16 cellular contexts compared by ENCODE assay signal in the genomic region with DNA sequence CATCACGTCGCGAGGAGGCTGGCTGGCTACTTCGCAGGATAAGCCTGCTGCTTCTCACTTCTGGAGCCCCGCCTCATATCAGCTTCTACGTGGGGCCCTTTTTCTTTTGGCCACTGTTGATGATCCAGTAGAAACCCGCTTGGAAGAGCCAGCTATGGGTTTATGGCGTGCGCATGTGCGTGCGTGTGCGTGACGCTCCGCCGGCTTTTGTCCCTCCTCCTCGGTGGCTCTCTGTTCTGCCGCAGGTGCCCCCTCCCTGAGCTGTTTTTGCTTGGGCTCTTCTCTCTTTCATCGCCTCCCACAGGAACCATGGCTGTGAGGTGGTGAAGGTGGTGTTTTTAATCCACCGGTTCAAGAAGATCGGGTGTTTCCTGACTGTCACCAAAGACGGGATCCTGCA. TPM values are rescaled to one million over a fixed set of nuclear protein-coding genes. Genes with fewer than 3 reads are reported as not detected.
A peak's percentile ranks its signal among the peaks of the same experiment; 100 is the strongest.
DNase-seq lines count a peak whose midpoint lies in the region; ATAC-seq and TF ChIP-seq lines count a peak whose summit lies in the region.
"Had no signal": no experiment of that assay in that cellular context is flagged by ENCODE, and none has a peak within 500 bp of the region (broad histone marks: within the 10 kb centered on the region; RNA-seq: fewer than 3 reads in every experiment).

No MANE protein-coding gene starts in this region.

- WGBS in H9 (ENCODE audit: extremely low coverage, insufficient read length, low lambda C conversion rate): no CpG with 5 or more reads among the region's 21 CpGs

- TF ChIP-seq CTCF in H9 (conservative IDR thresholded peaks at IDR 0.05) (no peak), nephron progenitor cell (IDR thresholded peaks at IDR 0.05) (no peak), osteoblast (IDR thresholded peaks at IDR 0.05; ENCODE audit: extremely low read depth, low read depth, low read length) (no peak)

- no peak overlapping the region for H2BK15ac ChIP-seq in H9 (ENCODE audit: low read depth, low read length)

- H4K20me1 ChIP-seq in H9 (ENCODE audit: control insufficient read depth, insufficient read depth, insufficient read length) (no peaks in the 10 kb centered on the region), osteoblast (ENCODE audit: insufficient read depth, low read length) (no peaks in the 10 kb centered on the region)

- no peak overlapping the region for H3K14ac ChIP-seq in H9 (ENCODE audit: insufficient read depth, low read length)

- no peak overlapping the region for H4K91ac ChIP-seq in H9 (ENCODE audit: insufficient read length, low read depth, low read length)

- H3K79me2 ChIP-seq in H9 (ENCODE audit: insufficient read depth, low read length): no peaks in the 10 kb centered on the region
- H3K79me2 ChIP-seq in osteoblast (ENCODE audit: insufficient read depth, low read length): no peaks in the 10 kb centered on the region

- H2AFZ ChIP-seq in H9 (ENCODE audit: low read length) (no peak overlapping the region), osteoblast (ENCODE audit: low read length) (no peak overlapping the region)
- H2AFZ ChIP-seq: GM23248 had no signal

- H3K4me2 ChIP-seq in H9 (ENCODE audit: insufficient read depth, insufficient read length, low read length): no peak overlapping the region
- H3K4me2 ChIP-seq in osteoblast (ENCODE audit: insufficient read depth, low read length): no peak overlapping the region

- no peaks in the 10 kb centered on the region for H3K9me3 Mint-ChIP-seq in H9
- H3K9me3 Mint-ChIP-seq in nephron progenitor cell: no peaks in the 10 kb centered on the region
- H3K9me3 Mint-ChIP-seq: CD14-positive monocyte; CD4-positive, alpha-beta T cell; CD8-positive, alpha-beta memory T cell had no signal

- H3K4me3 Mint-ChIP-seq in H9: no peak overlapping the region
- no peak overlapping the region for H3K4me3 Mint-ChIP-seq in nephron progenitor cell
- H3K4me3 Mint-ChIP-seq: CD14-positive monocyte; CD4-positive, alpha-beta T cell; CD8-positive, alpha-beta memory T cell had no signal

- H3K4me3 ChIP-seq in osteoblast (ENCODE audit: insufficient read depth, low read length): no peak overlapping the region
- H3K4me3 ChIP-seq: GM23248 had no signal

- no peak overlapping the region for H3K4ac ChIP-seq in H9 (ENCODE audit: low read depth, low read length)

- H2AK5ac ChIP-seq in H9 (ENCODE audit: insufficient read length, low read length): no peak overlapping the region

- no peak overlapping the region for H3K23ac ChIP-seq in H9 (ENCODE audit: insufficient read length, low read depth, low read length)

- H3K4me1 Mint-ChIP-seq in H9 (peaks cover 18 to 21% of the 10 kb centered on the region in 2 experiments), nephron progenitor cell (peaks cover 27% of the 10 kb centered on the region)
- H3K4me1 Mint-ChIP-seq: CD14-positive monocyte; CD8-positive, alpha-beta memory T cell had no signal

- H3K56ac ChIP-seq in H9 (ENCODE audit: insufficient read length, low read depth, low read length): no peak overlapping the region

- DNase-seq in H9: no peak
- DNase-seq in nephron progenitor cell: no peak
- DNase-seq in osteoblast (ENCODE audit: insufficient read length, low spot score, missing footprints): peak; percentile 30
- DNase-seq in MV-4-11 (lab: John Stamatoyannopoulos, UW): no peak
- no peak for DNase-seq in islet precursor cell
- DNase-seq: CD4-positive, alpha-beta T cell; CD8-positive, alpha-beta memory T cell; DMS 273 treated with DMSO at 0.1 percent for 48 hours; GF-D8; GM23248; H7 had no signal

- H2BK12ac ChIP-seq in H9 (ENCODE audit: insufficient read length, low read depth, low read length): no peak overlapping the region

- peaks cover 2% of the 10 kb centered on the region; the same call in 1 of the 2 replicates for H3K4me1 ChIP-seq in H9 (ENCODE audit: insufficient read depth, low read length)
- no peaks in the 10 kb centered on the region for H3K4me1 ChIP-seq in osteoblast (ENCODE audit: insufficient read depth, low read length)

- no peaks in the 10 kb centered on the region for H3K79me1 ChIP-seq in H9 (ENCODE audit: insufficient read depth, low read depth, low read length, poor library complexity, severe bottlenecking)

- no peaks in the 10 kb centered on the region for H3K23me2 ChIP-seq in H9 (ENCODE audit: insufficient read length, low read depth, low read length, poor library complexity, severe bottlenecking)

- H3K27ac ChIP-seq in H9 (ENCODE audit: insufficient read length, low read depth, low read length) (no peak overlapping the region), osteoblast (ENCODE audit: low read depth, low read length) (no peak overlapping the region)
- H3K27ac ChIP-seq: GM23248 had no signal

- H3K9me3 ChIP-seq in H9 (ENCODE audit: control insufficient read depth, low read depth, low read length): no peaks in the 10 kb centered on the region
- no peaks in the 10 kb centered on the region for H3K9me3 ChIP-seq in osteoblast (ENCODE audit: low read depth, low read length)

- H3K36me3 Mint-ChIP-seq in H9 (ENCODE audit: insufficient read depth in 1 of 3, low read depth in 3 of 3) (no peaks in the 10 kb centered on the region; a peak in 1 of 7 replicates), nephron progenitor cell (ENCODE audit: low read depth) (no peaks in the 10 kb centered on the region)
- H3K36me3 Mint-ChIP-seq: CD14-positive monocyte had no signal

- H3T11ph ChIP-seq in H9 (ENCODE audit: low read length): no peak overlapping the region

- no peak overlapping the region for H3K9ac ChIP-seq in H9 (ENCODE audit: extremely low read depth, insufficient read length, low read length)
- H3K9ac ChIP-seq: GM23248 had no signal

- H3K27me3 Mint-ChIP-seq in H9 (ENCODE audit: low read depth) (no peaks in the 10 kb centered on the region; the same call in 1 of the 2 replicates), nephron progenitor cell (ENCODE audit: low read depth, poor library complexity) (no peaks in the 10 kb centered on the region)
- H3K27me3 Mint-ChIP-seq: CD4-positive, alpha-beta T cell; CD8-positive, alpha-beta memory T cell had no signal

- no peaks in the 10 kb centered on the region for H3K27me3 ChIP-seq in H9 (ENCODE audit: insufficient read depth, low read length)
- H3K27me3 ChIP-seq in osteoblast (ENCODE audit: insufficient read depth, low read length): no peaks in the 10 kb centered on the region

- H2BK120ac ChIP-seq in H9 (ENCODE audit: low read depth, low read length, poor library complexity, severe bottlenecking): no peak overlapping the region

- H2BK20ac ChIP-seq in H9 (ENCODE audit: low read depth, low read length, poor library complexity, severe bottlenecking): no peak overlapping the region

- no peaks in the 10 kb centered on the region for H3K36me3 ChIP-seq in osteoblast (ENCODE audit: insufficient read depth, low read length)

- no peak overlapping the region for H3K18ac ChIP-seq in H9 (ENCODE audit: insufficient read length, low read depth, low read length)

- ATAC-seq in GM19455 (IDR thresholded peaks at IDR 0.05; ENCODE audit: unreplicated experiment): no peak
- ATAC-seq: HCT116 had no signal

- H4K8ac ChIP-seq in H9 (replicated peaks; ENCODE audit: insufficient read length, low read depth, low read length): no peak overlapping the region

- H2BK5ac ChIP-seq in H9 (ENCODE audit: insufficient read length, low read length): no peak overlapping the region

- H3K27ac Mint-ChIP-seq in H9 (peak overlapping the region in 2 of 3 experiments; percentile 30 to 55; a peak in 3 of 7 replicates), nephron progenitor cell (peak overlapping the region; percentile 27)
- H3K27ac Mint-ChIP-seq: CD14-positive monocyte; CD4-positive, alpha-beta T cell had no signal

- H4K5ac ChIP-seq in H9 (ENCODE audit: insufficient read length, low read depth, low read length): no peak overlapping the region

RNA-seq across cellular contexts. Expression of gene EFCAB8, which starts 26.5 kb away (rescaled TPM):
- total RNA-seq in H9 (2021): 0.09 TPM in 1 of 2 replicates, not detected in the other
- total RNA-seq in osteoblast: 1.4 TPM in 1 of 2 replicates, not detected in the other
- total RNA-seq: A172, A673, GM23248 had no signal
